Comparison of ENCODE assay signal across 1 cellular context in genomic region chr21:33212159-33212851, GRCh38.
TF ChIP-seq lines count a peak whose summit lies in the region.

No MANE protein-coding gene starts in this region.

TF ChIP-seq in HepG2, 621 proteins besides CTCF, POLR2A, EP300 and RAD21:
- TF ChIP-seq ARID5B (CRISPR knock-in tag; IDR thresholded peaks at IDR 0.05) = 0 out of 2 replicates have a peak, but pooled peaks have one; percentile 38
- no peak for TF ChIP-seq NCOA5 (CRISPR knock-in tag; IDR thresholded peaks at IDR 0.05)
- peak; percentile 17 for TF ChIP-seq XRCC5 (optimal IDR thresholded peaks at IDR 0.05; ENCODE audit: low read length)
- TF ChIP-seq SOX6 (IDR thresholded peaks at IDR 0.05) = no peak
- peak; percentile 59 for TF ChIP-seq SOX6 (CRISPR knock-in tag; IDR thresholded peaks at IDR 0.05)
- peak; percentile 37; the same call in 1 of the 2 replicates for TF ChIP-seq ZKSCAN8 (CRISPR knock-in tag; IDR thresholded peaks at IDR 0.05; ENCODE audit: borderline replicate concordance)
- TF ChIP-seq IKZF5 (CRISPR knock-in tag; IDR thresholded peaks at IDR 0.05) = peak; percentile 32; the same call in 1 of the 2 replicates
- no peak for TF ChIP-seq ZNF570 (CRISPR knock-in tag; IDR thresholded peaks at IDR 0.05; ENCODE audit: borderline replicate concordance)
- TF ChIP-seq MED8 (CRISPR knock-in tag; IDR thresholded peaks at IDR 0.05; ENCODE audit: insufficient replicate concordance) = no peak
- peak; percentile 43; the same call in 1 of the 2 replicates for TF ChIP-seq HDAC2 (CRISPR knock-in tag; IDR thresholded peaks at IDR 0.05)
- no peak for TF ChIP-seq SMAD9 (CRISPR knock-in tag; IDR thresholded peaks at IDR 0.05)
- TF ChIP-seq HNF4A (CRISPR knock-in tag; IDR thresholded peaks at IDR 0.05) = peak; percentile 66
- TF ChIP-seq ELF3 (CRISPR knock-in tag; IDR thresholded peaks at IDR 0.05) = 0 out of 2 replicates have a peak, but pooled peaks have one; percentile 24
- TF ChIP-seq HMGXB4 (CRISPR knock-in tag; IDR thresholded peaks at IDR 0.05; ENCODE audit: borderline replicate concordance in 1 of 2, low read depth in 1 of 2) = 0 out of 4 replicates have a peak, but pooled peaks of 1 of the 2 experiments have one; percentile 39
- TF ChIP-seq KAT8 (CRISPR knock-in tag; IDR thresholded peaks at IDR 0.05) = 0 out of 2 replicates have a peak, but pooled peaks have one; percentile 13
- TF ChIP-seq HOXA3 (CRISPR knock-in tag; IDR thresholded peaks at IDR 0.05) = 0 out of 2 replicates have a peak, but pooled peaks have one; percentile 29
- TF ChIP-seq PITX1 (CRISPR knock-in tag; IDR thresholded peaks at IDR 0.05) = peak; percentile 42; the same call in 1 of the 2 replicates
- TF ChIP-seq GATAD2A (CRISPR knock-in tag; IDR thresholded peaks at IDR 0.05) = peak; percentile 63
- peak; percentile 23; the same call in 1 of the 2 replicates for TF ChIP-seq DMAP1 (CRISPR knock-in tag; IDR thresholded peaks at IDR 0.05)
- TF ChIP-seq ZSCAN9 (CRISPR knock-in tag; IDR thresholded peaks at IDR 0.05; ENCODE audit: borderline replicate concordance) = no peak
- no peak for TF ChIP-seq SOX13 (IDR thresholded peaks at IDR 0.05)
- TF ChIP-seq SOX13 (CRISPR knock-in tag; conservative IDR thresholded peaks at IDR 0.05 in 1 of 2, IDR thresholded peaks at IDR 0.05 in 1 of 2) = peak in 1 of 2 experiments; percentile 51; a peak in 2 of 4 replicates
- TF ChIP-seq FOSL2 (CRISPR knock-in tag; IDR thresholded peaks at IDR 0.05) = peak; percentile 34; the same call in 1 of the 2 replicates
- TF ChIP-seq TOPORS (CRISPR knock-in tag; IDR thresholded peaks at IDR 0.05) = no peak
- TF ChIP-seq ZNF644 (CRISPR knock-in tag; IDR thresholded peaks at IDR 0.05; ENCODE audit: low read depth) = peak; percentile 59; the same call in 1 of the 2 replicates
- no peak for TF ChIP-seq ZEB1 (IDR thresholded peaks at IDR 0.05; ENCODE audit: insufficient replicate concordance, low read depth)
- TF ChIP-seq THAP11 (CRISPR knock-in tag; IDR thresholded peaks at IDR 0.05) = no peak
- peak; percentile 28; the same call in 1 of the 2 replicates for TF ChIP-seq SOX5 (CRISPR knock-in tag; IDR thresholded peaks at IDR 0.05; ENCODE audit: borderline replicate concordance)
- peak; percentile 40; the same call in 1 of the 2 replicates for TF ChIP-seq ETV5 (CRISPR knock-in tag; IDR thresholded peaks at IDR 0.05; ENCODE audit: borderline replicate concordance)
- no peak for TF ChIP-seq KDM5B (CRISPR knock-in tag; IDR thresholded peaks at IDR 0.05; ENCODE audit: borderline replicate concordance)
- 0 out of 2 replicates have a peak, but pooled peaks have one; percentile 29 for TF ChIP-seq ZNF205 (CRISPR knock-in tag; IDR thresholded peaks at IDR 0.05)
- peak; percentile 86 for TF ChIP-seq ZNF12 (CRISPR knock-in tag; IDR thresholded peaks at IDR 0.05)
- peak; percentile 22; the same call in 1 of the 2 replicates for TF ChIP-seq PATZ1 (CRISPR knock-in tag; IDR thresholded peaks at IDR 0.05)
- 0 out of 2 replicates have a peak, but pooled peaks have one; percentile 44 for TF ChIP-seq ZNF792 (CRISPR knock-in tag; IDR thresholded peaks at IDR 0.05)
- peak; percentile 27; the same call in 1 of the 2 replicates for TF ChIP-seq ZBTB26 (CRISPR knock-in tag; IDR thresholded peaks at IDR 0.05; ENCODE audit: borderline replicate concordance)
- TF ChIP-seq ZNF75D (CRISPR knock-in tag; IDR thresholded peaks at IDR 0.05; ENCODE audit: borderline replicate concordance) = no peak
- 0 out of 2 replicates have a peak, but pooled peaks have one; percentile 17 for TF ChIP-seq PAXIP1 (CRISPR knock-in tag; conservative IDR thresholded peaks at IDR 0.05)
